Comparison of ENCODE assay signal across 12 cellular contexts in genomic region chr6:36917541-36918193, GRCh38. TPM values are rescaled to one million over a fixed set of nuclear protein-coding genes. Genes with fewer than 3 reads are reported as not detected.
DNase-seq lines count a peak whose midpoint lies in the region; ATAC-seq, FAIRE-seq and TF ChIP-seq lines count a peak whose summit lies in the region.
"Had no signal": no experiment of that assay in that cellular context is flagged by ENCODE, and none has a peak within 500 bp of the region (broad histone marks: within the 10 kb centered on the region; RNA-seq: fewer than 3 reads in every experiment).

No MANE protein-coding gene starts in this region.

- no peak overlapping the region for H3K9ac ChIP-seq in neuronal stem cell (ENCODE audit: low read depth, low read length, poor library complexity)

- H3K4me1 Mint-ChIP-seq in natural killer cell treated with Interleukin-12 subunit alpha and Interleukin-12 subunit beta and Interleukin-15 and Interleukin-18, amount 100 ng/mL, for 72 hours (ENCODE audit: low read depth in 2 of 2) = peaks cover 8 to 18% of the 10 kb centered on the region in 2 donors

- H3K27me3 ChIP-seq in MG63 = no peaks in the 10 kb centered on the region
- no peaks in the 10 kb centered on the region for H3K27me3 ChIP-seq in neuronal stem cell (ENCODE audit: control insufficient read depth in 3 of 3, insufficient read depth in 3 of 3, low read depth in 1 of 3, low read length in 3 of 3)
- no peaks in the 10 kb centered on the region for H3K27me3 ChIP-seq in upper lobe of left lung

- H3K18ac ChIP-seq in neuronal stem cell (ENCODE audit: low read length) = no peak overlapping the region

- no peak overlapping the region for H4K8ac ChIP-seq in neuronal stem cell (ENCODE audit: low read depth, low read length)

- H3K4me1 ChIP-seq in neuronal stem cell (ENCODE audit: control insufficient read depth in 2 of 2, insufficient read depth in 1 of 2, low read depth in 1 of 2, low read length in 2 of 2) (peaks cover 0 to 2% of the 10 kb centered on the region in 2 donors), upper lobe of left lung (peaks cover 20 to 70% (median 35%) of the 10 kb centered on the region in 4 donors)

- ATAC-seq in upper lobe of left lung (ENCODE audit: low FRiP score in 2 of 2) = peak; percentile 71 to 90
- no peak for ATAC-seq in natural killer cell treated with Interleukin-12 subunit alpha and Interleukin-12 subunit beta and Interleukin-15 and Interleukin-18, amount 100 ng/mL, for 72 hours
- ATAC-seq: activated CD8-positive, alpha-beta memory T cell treated with anti-CD3 and anti-CD28 coated beads, Interleukin-2, amount 10 ng/mL, durations not matched to agents 7 days and 5 days; natural killer cell had no signal

- H3K9me3 ChIP-seq in MG63 (no peaks in the 10 kb centered on the region), neuronal stem cell (replicated peaks in 1 of 2; ENCODE audit: control insufficient read depth in 2 of 2, insufficient read depth in 1 of 2, low read depth in 1 of 2, low read length in 2 of 2) (no peaks in the 10 kb centered on the region), upper lobe of left lung (no peaks in the 10 kb centered on the region)

- no peak overlapping the region for H3K27ac Mint-ChIP-seq in natural killer cell treated with Interleukin-12 subunit alpha and Interleukin-12 subunit beta and Interleukin-15 and Interleukin-18, amount 100 ng/mL, for 72 hours
- H3K27ac Mint-ChIP-seq: activated CD8-positive, alpha-beta memory T cell treated with anti-CD3 and anti-CD28 coated beads, Interleukin-2, amount 10 ng/mL, durations not matched to agents 7 days and 5 days; natural killer cell had no signal

- no peak overlapping the region for H3K14ac ChIP-seq in neuronal stem cell (ENCODE audit: low read length)

- no peak overlapping the region for H2BK12ac ChIP-seq in neuronal stem cell (ENCODE audit: low read length)

- H2BK120ac ChIP-seq in neuronal stem cell (ENCODE audit: low read depth, low read length) = no peak overlapping the region

- no peaks in the 10 kb centered on the region for H3K27me3 Mint-ChIP-seq in natural killer cell treated with Interleukin-12 subunit alpha and Interleukin-12 subunit beta and Interleukin-15 and Interleukin-18, amount 100 ng/mL, for 72 hours
- H3K27me3 Mint-ChIP-seq: activated CD8-positive, alpha-beta memory T cell treated with anti-CD3 and anti-CD28 coated beads, Interleukin-2, amount 10 ng/mL, durations not matched to agents 7 days and 5 days had no signal

- peak overlapping the region; percentile 15 for H2BK5ac ChIP-seq in neuronal stem cell (ENCODE audit: low read length)

- H3K4me2 ChIP-seq in neuronal stem cell (ENCODE audit: insufficient read depth, low read length, poor library complexity, severe bottlenecking) = no peak overlapping the region

- no peak overlapping the region for H2AFZ ChIP-seq in neuronal stem cell (ENCODE audit: low read length)

- no peak overlapping the region for H4K91ac ChIP-seq in neuronal stem cell (ENCODE audit: low read depth, low read length, poor library complexity)

- H2BK15ac ChIP-seq in neuronal stem cell (ENCODE audit: low read length) = no peak overlapping the region

- H3K9me3 Mint-ChIP-seq in natural killer cell treated with Interleukin-12 subunit alpha and Interleukin-12 subunit beta and Interleukin-15 and Interleukin-18, amount 100 ng/mL, for 72 hours = no peaks in the 10 kb centered on the region
- H3K9me3 Mint-ChIP-seq: natural killer cell had no signal

- TF ChIP-seq EP300 in upper lobe of left lung (IDR thresholded peaks at IDR 0.05) = peak in 1 of 4 donors; percentile 39

- H3K36me3 Mint-ChIP-seq in natural killer cell treated with Interleukin-12 subunit alpha and Interleukin-12 subunit beta and Interleukin-15 and Interleukin-18, amount 100 ng/mL, for 72 hours = peaks cover 24% of the 10 kb centered on the region

- no peak overlapping the region for H3K27ac ChIP-seq in neuronal stem cell (replicated peaks; ENCODE audit: low read length)
- H3K27ac ChIP-seq in upper lobe of left lung = peak overlapping the region; percentile 63 to 83 (median 80)

- H2AK5ac ChIP-seq in neuronal stem cell (ENCODE audit: low read depth, low read length) = no peak overlapping the region

- peak; percentile 87 for DNase-seq in MG63
- peak; percentile 24 for DNase-seq in fibroblast of mammary gland (ENCODE audit: low read depth)
- no peak for DNase-seq in neuronal stem cell (ENCODE audit: low spot score)
- DNase-seq in upper lobe of left lung = peak in 1 of 2 donors; percentile 54
- no peak for DNase-seq in natural killer cell treated with Interleukin-12 subunit alpha and Interleukin-12 subunit beta and Interleukin-15 and Interleukin-18, amount 100 ng/mL, for 72 hours (ENCODE audit: low spot score)
- DNase-seq in SHP77 (lab: John Stamatoyannopoulos, UW) = no peak
- no peak for DNase-seq in activated CD4-positive, CD25-positive, alpha-beta regulatory T cell (lab: John Stamatoyannopoulos, UW)
- DNase-seq in GM12892 (ENCODE audit: insufficient read length) = no peak
- DNase-seq: activated CD8-positive, alpha-beta memory T cell treated with anti-CD3 and anti-CD28 coated beads, Interleukin-2, amount 10 ng/mL, durations not matched to agents 7 days and 5 days; natural killer cell had no signal

- TF ChIP-seq POLR2A in upper lobe of left lung (IDR thresholded peaks at IDR 0.05) (no peak), GM12892 (IDR thresholded peaks at IDR 0.05; ENCODE audit: low read depth, low read length) (no peak)

- FAIRE-seq in GM12892 (lab: Jason Lieb, UNC) = no peak
- FAIRE-seq: TTC549 had no signal

- H3K4ac ChIP-seq in neuronal stem cell (ENCODE audit: low read length) = no peak overlapping the region

- H3K23ac ChIP-seq in neuronal stem cell (ENCODE audit: low read depth, low read length, poor library complexity) = no peak overlapping the region

- H3K79me1 ChIP-seq in neuronal stem cell (ENCODE audit: low read depth, low read length) = no peaks in the 10 kb centered on the region

- TF ChIP-seq CTCF in fibroblast of mammary gland (conservative IDR thresholded peaks at IDR 0.05; ENCODE audit: control insufficient read depth, insufficient read depth, low read depth, low read length) (no peak), upper lobe of left lung (IDR thresholded peaks at IDR 0.05) (no peak)

- H3K4me3 Mint-ChIP-seq in natural killer cell treated with Interleukin-12 subunit alpha and Interleukin-12 subunit beta and Interleukin-15 and Interleukin-18, amount 100 ng/mL, for 72 hours = no peak overlapping the region
- H3K4me3 Mint-ChIP-seq: activated CD8-positive, alpha-beta memory T cell treated with anti-CD3 and anti-CD28 coated beads, Interleukin-2, amount 10 ng/mL, durations not matched to agents 7 days and 5 days; natural killer cell had no signal

- H3K36me3 ChIP-seq in MG63 (peaks cover 47% of the 10 kb centered on the region), neuronal stem cell (replicated peaks in 1 of 2; ENCODE audit: control insufficient read depth in 2 of 2, insufficient read depth in 2 of 2, low read length in 2 of 2) (peaks cover 4 to 34% of the 10 kb centered on the region in 2 donors), upper lobe of left lung (peaks cover 0 to 83% (median 44%) of the 10 kb centered on the region in 4 donors)

- H3K4me3 ChIP-seq in MG63 (no peak overlapping the region), fibroblast of mammary gland (ENCODE audit: control insufficient read depth, low read depth, low read length) (no peak overlapping the region), neuronal stem cell (ENCODE audit: low read length in 2 of 2) (no peak overlapping the region), upper lobe of left lung (no peak overlapping the region)

- WGBS in neuronal stem cell (ENCODE audit: extremely low coverage in 2 of 2, insufficient read length in 2 of 2, insufficient replicate concordance in 1 of 2), 2 donors = no CpG with 5 or more reads among the region's 10 CpGs
- 57 to 67% methylated on average over 9 to 10 of the region's 10 CpGs for WGBS in upper lobe of left lung, 2 donors

RNA-seq across cellular contexts. Expression of gene C6orf89, which starts 31.9 kb away (rescaled TPM):
- 19.6 and 32.0 TPM in 2 replicates for total RNA-seq in MG63 (2014; rRNA removed; shearing (Covaris generic); ENCODE audit: low replicate concordance)
- 14.6 TPM for polyA plus RNA-seq in neuronal stem cell (2013, experiment 1 of 2)
- polyA plus RNA-seq in neuronal stem cell (2013, experiment 2 of 2) = 14.4 TPM
- total RNA-seq in upper lobe of left lung = 10 to 100 TPM; 22.0 to 60.8 (median 42.5) TPM
- 10 to 100 TPM; 40.4 to 44.4 TPM for total RNA-seq in natural killer cell treated with Interleukin-12 subunit alpha and Interleukin-12 subunit beta and Interleukin-15 and Interleukin-18, amount 100 ng/mL, for 72 hours
- 15.6 TPM for polyA plus RNA-seq in GM12892 (2012; ENCODE audit: missing spikeins)

RNA-seq across cellular contexts. Expression of gene PI16, which starts 36.9 kb away (rescaled TPM):
- not detected in 2 replicates for total RNA-seq in MG63 (2014; rRNA removed; shearing (Covaris generic); ENCODE audit: low replicate concordance)
- 0.10 TPM for polyA plus RNA-seq in neuronal stem cell (2013, experiment 1 of 2)
- 0.12 TPM for polyA plus RNA-seq in neuronal stem cell (2013, experiment 2 of 2)
- 10 to 100 TPM in 1 of 6 donors, 1 to 10 TPM in 3, under 1 TPM in 1, not detected in 1; 0.44 to 78.9 (median 4.7) TPM for total RNA-seq in upper lobe of left lung
- total RNA-seq in natural killer cell treated with Interleukin-12 subunit alpha and Interleukin-12 subunit beta and Interleukin-15 and Interleukin-18, amount 100 ng/mL, for 72 hours = not detected
- polyA plus RNA-seq in GM12892 (2012; ENCODE audit: missing spikeins) = 0.11 TPM
- total RNA-seq: LHCN-M2 had no signal

RNA-seq across cellular contexts. Expression of gene PPIL1, which starts 43.1 kb away (rescaled TPM):
- total RNA-seq in MG63 (2014; rRNA removed; shearing (Covaris generic); ENCODE audit: low replicate concordance) = 52.9 and 54.4 TPM in 2 replicates
- polyA plus RNA-seq in neuronal stem cell (2013, experiment 1 of 2) = 66.5 TPM
- 66.9 TPM for polyA plus RNA-seq in neuronal stem cell (2013, experiment 2 of 2)
- 10 to 100 TPM in 3 of 6 donors, 1 to 10 TPM in 3; 2.2 to 21.7 (median 11.9) TPM for total RNA-seq in upper lobe of left lung
- total RNA-seq in natural killer cell treated with Interleukin-12 subunit alpha and Interleukin-12 subunit beta and Interleukin-15 and Interleukin-18, amount 100 ng/mL, for 72 hours = 10 to 100 TPM; 30.3 to 40.8 TPM
- polyA plus RNA-seq in GM12892 (2012; ENCODE audit: missing spikeins) = 43.6 TPM

Comparison
In these comparisons a context has a peak if more than half of its experiments do, and no peak if none do; other contexts are left out.
1. DNase-seq: peak in MG63 (single experiment) and fibroblast of mammary gland (single experiment); none in neuronal stem cell (single experiment), natural killer cell treated with Interleukin-12 subunit alpha and Interleukin-12 subunit beta and Interleukin-15 and Interleukin-18, amount 100 ng/mL, for 72 hours (single experiment), SHP77 (0 of 2), activated CD4-positive, CD25-positive, alpha-beta regulatory T cell (0 of 4) and GM12892 (single experiment).
2. ATAC-seq: peak in upper lobe of left lung (2 of 2); none in natural killer cell treated with Interleukin-12 subunit alpha and Interleukin-12 subunit beta and Interleukin-15 and Interleukin-18, amount 100 ng/mL, for 72 hours (0 of 2).